In the genomic region with DNA sequence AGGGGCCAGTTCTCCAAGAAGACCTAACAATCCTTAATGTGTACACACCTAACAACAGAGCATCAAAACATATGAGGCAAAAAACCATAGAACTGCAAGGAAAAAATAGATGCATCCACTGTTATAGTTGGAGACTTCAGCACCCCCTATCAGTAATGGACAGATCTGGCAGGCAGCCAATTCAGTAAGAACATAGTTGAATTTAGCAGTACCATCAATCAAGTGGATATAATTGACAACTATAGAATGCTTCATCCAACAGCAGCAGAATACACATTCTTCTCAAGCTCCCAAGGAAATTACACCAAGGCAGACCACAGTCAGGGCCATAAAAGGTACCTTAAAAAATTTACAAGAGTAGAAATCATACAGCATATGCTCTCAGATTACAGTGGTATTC, we compare ENCODE assay signal across 31 cellular contexts. TPM values are rescaled to one million over a fixed set of nuclear protein-coding genes. Genes with fewer than 3 reads are reported as not detected.
A peak's percentile ranks its signal among the peaks of the same experiment; 100 is the strongest.
DNase-seq lines count a peak whose midpoint lies in the region; ATAC-seq and TF ChIP-seq lines count a peak whose summit lies in the region.
"Had no signal": no experiment of that assay in that cellular context is flagged by ENCODE, and none has a peak within 500 bp of the region (broad histone marks: within the 10 kb centered on the region; RNA-seq: fewer than 3 reads in every experiment).

No MANE protein-coding gene starts in this region.

- H3K27ac Mint-ChIP-seq in activated CD4-positive, alpha-beta T cell treated with anti-CD3 and anti-CD28 coated beads, Interleukin-2, amount 10 ng/mL, durations not matched to agents 7 days and 5 days: no peak overlapping the region
- H3K27ac Mint-ChIP-seq: activated naive CD4-positive, alpha-beta T cell treated with anti-CD3 and anti-CD28 coated beads, Interleukin-2, amount 50 U/mL, for 72 hours; dendritic cell treated with granulocyte-macrophage colony-stimulating factor and Interleukin-4, amounts not matched to agents 40 ng/mL and 50 ng/mL, for 4 days had no signal

- no peaks in the 10 kb centered on the region for H3K9me3 ChIP-seq in HEK293 (ENCODE audit: control insufficient read depth, insufficient read depth, low read depth, low read length)
- no peaks in the 10 kb centered on the region for H3K9me3 ChIP-seq in osteoblast (ENCODE audit: low read depth, low read length)
- H3K9me3 ChIP-seq: upper lobe of left lung had no signal

- no peak overlapping the region for H3K4me2 ChIP-seq in osteoblast (ENCODE audit: insufficient read depth, low read length)

- H3K79me2 ChIP-seq in osteoblast (ENCODE audit: insufficient read depth, low read length): no peaks in the 10 kb centered on the region

- H4K20me1 ChIP-seq in osteoblast (ENCODE audit: insufficient read depth, low read length): no peaks in the 10 kb centered on the region

- H3K4me1 ChIP-seq in HEK293 (ENCODE audit: control insufficient read depth, insufficient read depth, low read length) (0 out of 2 replicates have a peak, but pooled peaks cover 3% of the 10 kb centered on the region), osteoblast (ENCODE audit: insufficient read depth, low read length) (no peaks in the 10 kb centered on the region)
- H3K4me1 ChIP-seq: upper lobe of left lung had no signal

- H3K36me3 Mint-ChIP-seq in activated CD4-positive, alpha-beta T cell treated with anti-CD3 and anti-CD28 coated beads, Interleukin-2, amount 10 ng/mL, durations not matched to agents 7 days and 5 days (ENCODE audit: low read depth): peaks cover 2% of the 10 kb centered on the region
- H3K36me3 Mint-ChIP-seq: activated naive CD4-positive, alpha-beta T cell treated with anti-CD3 and anti-CD28 coated beads, Interleukin-2, amount 50 U/mL, for 72 hours had no signal

- no peaks in the 10 kb centered on the region for H3K4me1 Mint-ChIP-seq in activated CD4-positive, alpha-beta T cell treated with anti-CD3 and anti-CD28 coated beads, Interleukin-2, amount 10 ng/mL, durations not matched to agents 7 days and 5 days
- H3K4me1 Mint-ChIP-seq: CD8-positive, alpha-beta memory T cell; naive thymus-derived CD8-positive, alpha-beta T cell had no signal

- H3K36me3 ChIP-seq in HEK293 (ENCODE audit: control insufficient read depth in 2 of 2, insufficient read depth in 1 of 2, low read length in 2 of 2): peaks cover 0 to 5% of the 10 kb centered on the region in 2 experiments; a peak in 1 of 3 replicates
- peaks cover 2% of the 10 kb centered on the region for H3K36me3 ChIP-seq in osteoblast (ENCODE audit: insufficient read depth, low read length)

- no peaks in the 10 kb centered on the region for H3K27me3 ChIP-seq in osteoblast (ENCODE audit: insufficient read depth, low read length)
- H3K27me3 ChIP-seq: upper lobe of left lung had no signal

- H3K27me3 Mint-ChIP-seq in activated CD4-positive, alpha-beta T cell treated with anti-CD3 and anti-CD28 coated beads, Interleukin-2, amount 10 ng/mL, durations not matched to agents 7 days and 5 days: no peaks in the 10 kb centered on the region
- H3K27me3 Mint-ChIP-seq: activated T-helper 17 cell treated with anti-CD3 and anti-CD28 coated beads, Interleukin-2, amount 50 U/mL, for 72 hours; CD8-positive, alpha-beta memory T cell; dendritic cell treated with granulocyte-macrophage colony-stimulating factor and Interleukin-4, amounts not matched to agents 40 ng/mL and 50 ng/mL, for 4 days; naive thymus-derived CD8-positive, alpha-beta T cell had no signal

- no peak overlapping the region for H3K4me3 Mint-ChIP-seq in activated CD4-positive, alpha-beta T cell treated with anti-CD3 and anti-CD28 coated beads, Interleukin-2, amount 10 ng/mL, durations not matched to agents 7 days and 5 days
- H3K4me3 Mint-ChIP-seq: activated T-helper 17 cell treated with anti-CD3 and anti-CD28 coated beads, Interleukin-2, amount 50 U/mL, for 72 hours; CD8-positive, alpha-beta memory T cell; dendritic cell treated with granulocyte-macrophage colony-stimulating factor and Interleukin-4, amounts not matched to agents 40 ng/mL and 50 ng/mL, for 4 days; naive thymus-derived CD8-positive, alpha-beta T cell had no signal

- no peak for TF ChIP-seq CTCF in HEK293 (tag by site-specific recombination; IDR thresholded peaks at IDR 0.05)
- TF ChIP-seq CTCF in osteoblast (IDR thresholded peaks at IDR 0.05; ENCODE audit: extremely low read depth, low read depth, low read length): no peak

- H3K27ac ChIP-seq in HEK293 (ENCODE audit: extremely low read depth, low read depth, low read length): no peak overlapping the region
- H3K27ac ChIP-seq in osteoblast (ENCODE audit: low read depth, low read length): no peak overlapping the region
- H3K27ac ChIP-seq in caudate nucleus (ENCODE audit: low read depth, low read length): no peak overlapping the region
- H3K27ac ChIP-seq: 22Rv1, HL-60, RWPE1, skin epidermis, upper lobe of left lung had no signal

- CTCF ChIA-PET in HEK293 (lab: Yijun Ruan, JAX): interaction anchor here (0.5 to 1.9 kb wide), 7 partner anchors 8 to 449 kb away, joined by 3 to 10 read pairs (median 5); no protein-coding TSS in a partner anchor
- CTCF ChIA-PET in activated CD4-positive, alpha-beta T cell treated with anti-CD3 and anti-CD28 coated beads, Interleukin-2, amount 10 ng/mL, durations not matched to agents 7 days and 5 days (lab: Charles Lee): no interaction called here

- peak; percentile 31 for DNase-seq in DMS 273 (lab: John Stamatoyannopoulos, UW; ENCODE audit: unreplicated experiment)
- DNase-seq in DMS 273 treated with DMSO at 0.1 percent for 48 hours (lab: John Stamatoyannopoulos, UW): no peak
- DNase-seq in NCI-H2227 (lab: John Stamatoyannopoulos, UW; ENCODE audit: unreplicated experiment): peak; percentile 70
- no peak for DNase-seq in osteoblast (ENCODE audit: insufficient read length, low spot score, missing footprints)
- no peak for DNase-seq in activated CD4-positive, alpha-beta T cell treated with anti-CD3 and anti-CD28 coated beads, Interleukin-2, amount 10 ng/mL, durations not matched to agents 7 days and 5 days
- DNase-seq in caudate nucleus (lab: John Stamatoyannopoulos, UW): no peak
- DNase-seq: activated CD4-positive, alpha-beta T cell treated with anti-CD3 and anti-CD28 coated beads, Interleukin-2, amount 50 U/mL, for 48 hours; activated CD4-positive, CD25-positive, alpha-beta regulatory T cell; activated CD8-positive, alpha-beta memory T cell treated with anti-CD3 and anti-CD28 coated beads, Interleukin-2, amount 50 U/mL, for 4 hours; anterior cingulate cortex; CD8-positive, alpha-beta memory T cell; DND-41; islet precursor cell; left ventricle myocardium superior; midbrain; naive thymus-derived CD8-positive, alpha-beta T cell; NCI-H1694; occipital lobe; stimulated activated CD4-positive, alpha-beta T cell treated with anti-CD3 and anti-CD28 coated beads, Interleukin-1b, Interleukin-23, amount 100 ng/mL, for 48 hours; T-helper 9 cell; upper lobe of left lung had no signal

- H3K9me3 Mint-ChIP-seq in activated CD4-positive, alpha-beta T cell treated with anti-CD3 and anti-CD28 coated beads, Interleukin-2, amount 10 ng/mL, durations not matched to agents 7 days and 5 days: no peaks in the 10 kb centered on the region
- H3K9me3 Mint-ChIP-seq: activated naive CD4-positive, alpha-beta T cell treated with anti-CD3 and anti-CD28 coated beads, Interleukin-2, amount 50 U/mL, for 72 hours; activated T-helper 17 cell treated with anti-CD3 and anti-CD28 coated beads, Interleukin-2, amount 50 U/mL, for 72 hours; CD8-positive, alpha-beta memory T cell; dendritic cell treated with granulocyte-macrophage colony-stimulating factor and Interleukin-4, amounts not matched to agents 40 ng/mL and 50 ng/mL, for 4 days; naive thymus-derived CD8-positive, alpha-beta T cell had no signal

- H3K4me3 ChIP-seq in HEK293 (ENCODE audit: low read depth, low read length) (no peak overlapping the region), osteoblast (ENCODE audit: insufficient read depth, low read length) (no peak overlapping the region)
- H3K4me3 ChIP-seq: skin epidermis, upper lobe of left lung had no signal

- POLR2A ChIA-PET in HEK293 (lab: Yijun Ruan, JAX): no interaction called here
- POLR2A ChIA-PET in activated CD4-positive, alpha-beta T cell treated with anti-CD3 and anti-CD28 coated beads, Interleukin-2, amount 10 ng/mL, durations not matched to agents 7 days and 5 days (lab: Charles Lee): no interaction called here

- H2AFZ ChIP-seq in osteoblast (ENCODE audit: low read length): no peak overlapping the region

- no peak for ATAC-seq in SK-N-SH treated with all-trans-retinoic acid at 6 μM for 48 hours
- ATAC-seq: activated naive CD4-positive, alpha-beta T cell treated with anti-CD3 and anti-CD28 coated beads, Interleukin-2, amount 50 U/mL, for 72 hours; activated T-helper 17 cell treated with anti-CD3 and anti-CD28 coated beads, Interleukin-2, amount 50 U/mL, for 72 hours; HCT116; left ventricle myocardium superior; naive thymus-derived CD8-positive, alpha-beta T cell had no signal

TF ChIP-seq in HEK293, 187 proteins besides CTCF, POLR2A, EP300 and RAD21 (continues in another document):
- TF ChIP-seq ZNF211 (tag by site-specific recombination; IDR thresholded peaks at IDR 0.05; ENCODE audit: low read depth): peak; percentile 82
- TF ChIP-seq ZNF830 (tag by site-specific recombination; IDR thresholded peaks at IDR 0.05; ENCODE audit: low read depth): peak; percentile 44; the same call in 1 of the 2 replicates
- no peak for TF ChIP-seq ZSCAN16 (tag by site-specific recombination; IDR thresholded peaks at IDR 0.05)

TF ChIP-seq in SK-N-SH treated with all-trans-retinoic acid at 6 μM for 48 hours, 23 proteins besides CTCF, POLR2A, EP300 and RAD21:
- TF ChIP-seq TCF4 (CRISPR knock-in tag; IDR thresholded peaks at IDR 0.05; ENCODE audit: borderline replicate concordance) (no peak), ISL1 (CRISPR knock-in tag; IDR thresholded peaks at IDR 0.05) (peak; percentile 48), ZNF8 (CRISPR knock-in tag; IDR thresholded peaks at IDR 0.05) (no peak)

RNA-seq across cellular contexts. Expression of a gene that starts 42.2 kb away (rescaled TPM):
- total RNA-seq in osteoblast: 17.1 and 18.5 TPM in 2 replicates
- 10 to 100 TPM; 26.5 to 35.3 TPM for total RNA-seq in activated CD4-positive, alpha-beta T cell treated with anti-CD3 and anti-CD28 coated beads, Interleukin-2, amount 10 ng/mL, durations not matched to agents 7 days and 5 days

RNA-seq across cellular contexts. Expression of a gene that starts 42.2 kb away (rescaled TPM):
- total RNA-seq in osteoblast: 28.9 and 36.2 TPM in 2 replicates
- total RNA-seq in activated CD4-positive, alpha-beta T cell treated with anti-CD3 and anti-CD28 coated beads, Interleukin-2, amount 10 ng/mL, durations not matched to agents 7 days and 5 days: 1 to 10 TPM; 2.9 to 3.1 TPM

Comparison
In these comparisons a context has a peak if more than half of its experiments do, and no peak if none do; other contexts are left out.
1. DNase-seq: peak in DMS 273 (single experiment) and NCI-H2227 (single experiment); none in DMS 273 treated with DMSO at 0.1 percent for 48 hours (single experiment), osteoblast (single experiment), activated CD4-positive, alpha-beta T cell treated with anti-CD3 and anti-CD28 coated beads, Interleukin-2, amount 10 ng/mL, durations not matched to agents 7 days and 5 days (single experiment) and caudate nucleus (0 of 61).